ENCODE assay signal across 10 cellular contexts in genomic region chr6:28337103-28337520, GRCh38. TPM values are rescaled to one million over a fixed set of nuclear protein-coding genes. Genes with fewer than 3 reads are reported as not detected.
DNase-seq lines count a peak whose midpoint lies in the region; ATAC-seq, FAIRE-seq and TF ChIP-seq lines count a peak whose summit lies in the region.
"Had no signal": no experiment of that assay in that cellular context is flagged by ENCODE, and none has a peak within 500 bp of the region (broad histone marks: within the 10 kb centered on the region; RNA-seq: fewer than 3 reads in every experiment).

No MANE protein-coding gene starts in this region.

- H3K36me3 ChIP-seq in IMR-90 (ENCODE audit: control insufficient read depth, insufficient read depth, low read length) = no peaks in the 10 kb centered on the region
- no peaks in the 10 kb centered on the region for H3K36me3 ChIP-seq in mucosa of rectum (ENCODE audit: control insufficient read depth in 2 of 2, insufficient read depth in 2 of 2, low read length in 2 of 2)

- H3K4me1 ChIP-seq in IMR-90 (ENCODE audit: control insufficient read depth, insufficient read depth, low read length) = peaks cover 2% of the 10 kb centered on the region; the same call in 1 of the 2 replicates
- H3K4me1 ChIP-seq in mucosa of rectum (ENCODE audit: control insufficient read depth in 2 of 2, insufficient read depth in 2 of 2, low read length in 2 of 2) = peaks cover 7 to 8% of the 10 kb centered on the region in 2 donors

- BruUV-seq in IMR-90 (replicated peaks; lab: Mats Ljungman, UMichigan) = no TSS peak

- H4K91ac ChIP-seq in IMR-90 (ENCODE audit: insufficient read depth, low read depth, low read length) = no peak overlapping the region

- in situ Hi-C loops in IMR-90 (cut with MboI; ENCODE audit: low sequenced_read_pairs) = no loop called here
- in situ Hi-C loops in astrocyte of the cerebellum (cut with HindIII; ENCODE audit: low sequenced_read_pairs) = no loop called here

- H3K14ac ChIP-seq in IMR-90 (replicated peaks; ENCODE audit: low read depth, low read length) = no peak overlapping the region

- no peaks in the 10 kb centered on the region for H4K20me1 ChIP-seq in IMR-90 (ENCODE audit: insufficient read depth, low read length)

- TF ChIP-seq RAD21 in IMR-90 (IDR thresholded peaks at IDR 0.05; ENCODE audit: low read length) = no peak

- H2BK120ac ChIP-seq in IMR-90 (ENCODE audit: low read depth, low read length) = no peak overlapping the region

- H3K4me3 ChIP-seq in IMR-90 (ENCODE audit: insufficient read depth, low read depth, low read length) = peak overlapping the region; percentile 63; the same call in 1 of the 2 replicates
- peak overlapping the region; percentile 52 for H3K4me3 ChIP-seq in astrocyte of the cerebellum (ENCODE audit: low read depth, low read length)
- H3K4me3 ChIP-seq in mucosa of rectum (ENCODE audit: low read length in 2 of 2) = peak overlapping the region in 1 of 2 donors; percentile 88

- H3K9ac ChIP-seq in IMR-90 (ENCODE audit: low read depth, low read length) = no peak overlapping the region; the same call in none of the 2 replicates
- no peak overlapping the region for H3K9ac ChIP-seq in mucosa of rectum (ENCODE audit: low read depth in 1 of 2, low read length in 2 of 2)

- no peaks in the 10 kb centered on the region for H3K9me3 ChIP-seq in IMR-90 (ENCODE audit: control insufficient read depth, insufficient read depth, low read length)
- H3K9me3 ChIP-seq in mucosa of rectum (ENCODE audit: control insufficient read depth in 2 of 2, low read length in 2 of 2) = no peaks in the 10 kb centered on the region

- no peak overlapping the region for H2AK9ac ChIP-seq in IMR-90 (replicated peaks; ENCODE audit: low read depth, low read length, poor library complexity)

- H2AFZ ChIP-seq in IMR-90 (replicated peaks; ENCODE audit: low read length, poor library complexity) = no peak overlapping the region

- POLR2A ChIA-PET in IMR-90 (lab: Charles Lee; ENCODE audit: unreplicated experiment) = no interaction called here

- peak overlapping the region; percentile 97 for H3K4me2 ChIP-seq in IMR-90 (ENCODE audit: low read depth, low read length)

- no peak overlapping the region for H2AK5ac ChIP-seq in IMR-90 (ENCODE audit: low read depth, low read length)

- no peak for DNase-seq in IMR-90
- DNase-seq in astrocyte of the cerebellum (ENCODE audit: low read depth) = no peak
- no peak for DNase-seq in NCI-H446 (lab: John Stamatoyannopoulos, UW)
- DNase-seq in urothelium cell line (ENCODE audit: low spot score) = no peak
- DNase-seq: activated T-cell treated with anti-CD3 and anti-CD28 coated beads, Interleukin-2, amount 50 U/mL, for 48 hours had no signal

- no peak for TF ChIP-seq CTCF in 22Rv1 (IDR thresholded peaks at IDR 0.05)
- TF ChIP-seq CTCF in IMR-90 (conservative IDR thresholded peaks at IDR 0.05; ENCODE audit: low read depth, low read length) = no peak
- TF ChIP-seq CTCF in astrocyte of the cerebellum (IDR thresholded peaks at IDR 0.05; ENCODE audit: low read depth, low read length, missing control alignments) = no peak

- no peak overlapping the region for H2BK15ac ChIP-seq in IMR-90 (ENCODE audit: low read depth, low read length)

- intact Hi-C loops in IMR-90 (cut with micrococcal nuclease) = loop anchor here (5.0 kb wide), 2 partner anchors 70 to 255 kb away; partner anchors contain the start of genes ZNF165 and ZSCAN26

- H3K79me1 ChIP-seq in IMR-90 (ENCODE audit: low read depth in 1 of 2, low read length in 2 of 2) = peaks cover 0 to 11% of the 10 kb centered on the region in 2 experiments; a peak in 2 of 4 replicates

- no peak overlapping the region for H2BK20ac ChIP-seq in IMR-90 (ENCODE audit: low read depth, low read length)

- H3K4ac ChIP-seq in IMR-90 (ENCODE audit: low read depth, low read length) = peak overlapping the region; percentile 91; the same call in 1 of the 2 replicates

- no peak overlapping the region for H3K18ac ChIP-seq in IMR-90 (ENCODE audit: low read depth, low read length)

- H3K27me3 ChIP-seq in IMR-90 (ENCODE audit: control insufficient read depth, insufficient read depth, low read length) (no peaks in the 10 kb centered on the region), mucosa of rectum (ENCODE audit: control insufficient read depth in 2 of 2, insufficient read depth in 2 of 2, low read length in 2 of 2) (no peaks in the 10 kb centered on the region)

- no peaks in the 10 kb centered on the region for H3K9me1 ChIP-seq in IMR-90 (ENCODE audit: insufficient read depth, low read length)

- H3K23ac ChIP-seq in IMR-90 (ENCODE audit: low read depth, low read length) = no peak overlapping the region; the same call in 1 of the 2 replicates

- CTCF ChIA-PET in IMR-90 (lab: Yijun Ruan, JAX) = interaction anchor here (2.1 kb wide), 1 partner anchor 19 kb away, joined by 9 read pairs; no protein-coding TSS in a partner anchor

- peak overlapping the region; percentile 93 for H3K27ac ChIP-seq in 22Rv1
- H3K27ac ChIP-seq in IMR-90 (ENCODE audit: insufficient read depth, low read length) = peak overlapping the region; percentile 20; the same call in 1 of the 2 replicates
- H3K27ac ChIP-seq in mucosa of rectum (ENCODE audit: low read depth in 2 of 2, low read length in 2 of 2) = peak overlapping the region; percentile 98 to 99

- H4K5ac ChIP-seq in IMR-90 (ENCODE audit: low read depth, low read length) = peak overlapping the region; percentile 84; the same call in 1 of the 2 replicates

- no peak overlapping the region for H3K56ac ChIP-seq in IMR-90 (ENCODE audit: extremely low read depth, insufficient read depth, low read length)

- ATAC-seq in IMR-90 (ENCODE audit: low read depth) (no peak), GM18861 (IDR thresholded peaks at IDR 0.05; ENCODE audit: unreplicated experiment) (no peak), GM18511 (IDR thresholded peaks at IDR 0.05; ENCODE audit: unreplicated experiment) (no peak)

- dilution Hi-C loops in IMR-90 (cut with HindIII; ENCODE audit: low sequenced_read_pairs, unreplicated experiment) = no loop called here

- peak overlapping the region; percentile 88 for H2BK5ac ChIP-seq in IMR-90 (ENCODE audit: low read depth, low read length, poor library complexity, severe bottlenecking)

- peak overlapping the region; percentile 54 to 92; a peak in 3 of 4 replicates for H4K8ac ChIP-seq in IMR-90 (ENCODE audit: low read depth in 2 of 2, low read length in 2 of 2)

- TF ChIP-seq POLR2A in IMR-90 (IDR thresholded peaks at IDR 0.05; ENCODE audit: low read depth, low read length) = no peak

- no peak for FAIRE-seq in urothelium cell line (lab: Jason Lieb, UNC)
- FAIRE-seq: endometrium had no signal

TF ChIP-seq in IMR-90, 13 proteins besides CTCF, POLR2A, EP300 and RAD21:
- TF ChIP-seq NFE2L2 (IDR thresholded peaks at IDR 0.05; ENCODE audit: low read depth, low read length) (no peak), ELK1 (IDR thresholded peaks at IDR 0.05; ENCODE audit: borderline replicate concordance, low read depth, low read length) (no peak), USF2 (IDR thresholded peaks at IDR 0.05; ENCODE audit: low read depth, low read length) (no peak), MXI1 (IDR thresholded peaks at IDR 0.05; ENCODE audit: borderline replicate concordance, low read depth, low read length) (no peak), FOS (IDR thresholded peaks at IDR 0.05; ENCODE audit: low read depth, low read length) (no peak), RFX5 (IDR thresholded peaks at IDR 0.05; ENCODE audit: low read depth, low read length) (no peak), BHLHE40 (IDR thresholded peaks at IDR 0.05; ENCODE audit: low read depth, low read length) (no peak), CEBPB (IDR thresholded peaks at IDR 0.05; ENCODE audit: low read depth, low read length) (no peak), SMC3 (IDR thresholded peaks at IDR 0.05; ENCODE audit: low read depth, low read length) (no peak), MAFK (IDR thresholded peaks at IDR 0.05; ENCODE audit: low read depth, low read length) (no peak), RCOR1 (IDR thresholded peaks at IDR 0.05; ENCODE audit: insufficient replicate concordance, low read length) (no peak), CHD1 (IDR thresholded peaks at IDR 0.05; ENCODE audit: low read depth, low read length) (no peak), MAZ (IDR thresholded peaks at IDR 0.05; ENCODE audit: borderline replicate concordance, low read depth, low read length) (no peak)
TF ChIP-seq in IMR-90: peak in this region for 0.

RNA-seq across cellular contexts. Expression of gene ZSCAN31, which starts 1.2 kb away (rescaled TPM):
- 4.2 and 4.7 TPM in 2 replicates for total RNA-seq in IMR-90 (2012; rRNA removed)
- 1.2 and 1.4 TPM in 2 replicates for polyA plus RNA-seq in IMR-90 (2012; rRNA removed)
- polyA plus RNA-seq in IMR-90 (2012; cell fraction: cytosol; rRNA removed) = 0.43 and 0.44 TPM in 2 replicates
- 0.54 and 1.6 TPM in 2 replicates for polyA plus RNA-seq in IMR-90 (2012; cell fraction: nucleus; rRNA removed; ENCODE audit: low replicate concordance)

RNA-seq across cellular contexts. Expression of gene ZKSCAN3, which starts 12.6 kb away (rescaled TPM):
- total RNA-seq in IMR-90 (2012; rRNA removed) = 4.4 and 4.8 TPM in 2 replicates
- 2.1 and 3.7 TPM in 2 replicates for polyA plus RNA-seq in IMR-90 (2012; rRNA removed)
- polyA plus RNA-seq in IMR-90 (2012; cell fraction: cytosol; rRNA removed) = 0.87 and 0.94 TPM in 2 replicates
- 1.2 and 5.0 TPM in 2 replicates for polyA plus RNA-seq in IMR-90 (2012; cell fraction: nucleus; rRNA removed; ENCODE audit: low replicate concordance)

RNA-seq across cellular contexts. Expression of gene PGBD1, which starts 55.7 kb away (rescaled TPM):
- total RNA-seq in IMR-90 (2012; rRNA removed) = 6.3 and 6.9 TPM in 2 replicates
- 3.3 and 3.9 TPM in 2 replicates for polyA plus RNA-seq in IMR-90 (2012; rRNA removed)
- 1.1 and 1.5 TPM in 2 replicates for polyA plus RNA-seq in IMR-90 (2012; cell fraction: cytosol; rRNA removed)
- polyA plus RNA-seq in IMR-90 (2012; cell fraction: nucleus; rRNA removed; ENCODE audit: low replicate concordance) = 2.2 and 4.3 TPM in 2 replicates

Comparison
In these comparisons a context has a peak if more than half of its experiments do, and no peak if none do; other contexts are left out.
1. H3K27ac ChIP-seq: peak in every context shown above with its lines; median percentile 98 in mucosa of rectum; 93 in 22Rv1; 20 in IMR-90.